9 cellular contexts compared by ENCODE assay signal in the genomic region with DNA sequence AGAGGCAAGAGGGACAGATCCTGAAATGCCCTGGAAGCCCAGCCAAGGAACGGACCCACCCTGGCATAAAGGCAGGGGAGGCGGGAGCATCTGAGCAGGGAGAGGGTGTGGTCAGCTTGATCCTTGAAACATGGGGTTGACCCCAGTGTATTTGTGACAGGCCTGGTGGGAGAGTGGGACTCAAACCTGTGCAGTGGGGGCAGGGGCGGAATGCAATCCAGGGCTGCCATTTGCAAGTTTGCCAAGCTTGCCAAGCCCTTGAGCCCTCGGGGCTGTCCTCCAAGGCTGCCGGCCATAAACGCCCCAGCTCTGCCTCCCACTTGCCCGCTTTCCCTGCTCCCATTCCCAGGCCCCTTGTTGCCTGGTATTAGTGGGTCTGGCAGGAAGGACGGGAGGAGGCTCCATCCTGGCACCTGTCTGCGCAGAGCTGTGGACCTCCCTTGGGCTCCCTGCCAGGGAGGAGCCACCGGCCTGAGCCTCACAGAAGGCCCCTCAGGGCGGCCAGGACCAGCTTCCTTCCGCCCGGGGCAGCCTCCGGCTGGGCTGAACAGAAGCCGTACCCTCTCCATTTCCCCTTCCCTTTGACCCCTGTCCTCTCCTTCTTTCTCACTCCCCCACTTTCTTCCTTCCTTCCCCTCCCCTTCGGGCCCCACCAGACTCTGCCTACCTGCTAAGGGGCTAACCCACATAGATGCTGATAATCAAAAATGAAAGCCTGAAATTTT. TPM values are rescaled to one million over a fixed set of nuclear protein-coding genes. Genes with fewer than 3 reads are reported as not detected.
DNase-seq lines count a peak whose midpoint lies in the region; ATAC-seq and TF ChIP-seq lines count a peak whose summit lies in the region.
"Had no signal": no experiment of that assay in that cellular context is flagged by ENCODE, and none has a peak within 500 bp of the region (broad histone marks: within the 10 kb centered on the region; RNA-seq: fewer than 3 reads in every experiment).

No MANE protein-coding gene starts in this region.

- H4K20me1 ChIP-seq in SK-N-SH (ENCODE audit: insufficient read depth) = no peaks in the 10 kb centered on the region

- no peaks in the 10 kb centered on the region for H3K36me3 ChIP-seq in SK-N-SH (replicated peaks in 1 of 2; ENCODE audit: control insufficient read depth in 1 of 2, insufficient read depth in 2 of 2, low read length in 1 of 2)

- peaks cover 2% of the 10 kb centered on the region; the same call in 1 of the 2 replicates for H3K79me2 ChIP-seq in SK-N-SH (ENCODE audit: insufficient read depth)

- no peaks in the 10 kb centered on the region for H3K27me3 Mint-ChIP-seq in central memory CD8-positive, alpha-beta T cell
- no peaks in the 10 kb centered on the region for H3K27me3 Mint-ChIP-seq in progenitor cell of endocrine pancreas

- no peak overlapping the region for H3K4me3 ChIP-seq in SK-N-SH (ENCODE audit: low read depth in 2 of 2, low read length in 1 of 2)

- WGBS in SK-N-SH (ENCODE audit: low lambda C conversion rate) = 84% methylated on average over 15 of the region's 16 CpGs

- H3F3A ChIP-seq in SK-N-SH (replicated peaks; ENCODE audit: insufficient read depth) = peaks cover 2% of the 10 kb centered on the region

- H3K9me3 Mint-ChIP-seq in central memory CD8-positive, alpha-beta T cell = no peaks in the 10 kb centered on the region
- H3K9me3 Mint-ChIP-seq in progenitor cell of endocrine pancreas (ENCODE audit: low read depth) = no peaks in the 10 kb centered on the region
- H3K9me3 Mint-ChIP-seq: WTC11 had no signal

- peaks cover 9 to 19% of the 10 kb centered on the region in 2 experiments; a peak in 3 of 4 replicates for H3K4me1 ChIP-seq in SK-N-SH (ENCODE audit: control insufficient read depth in 1 of 2, insufficient read depth in 2 of 2, low read depth in 1 of 2, low read length in 1 of 2)

- no peaks in the 10 kb centered on the region for H3K9me3 ChIP-seq in SK-N-SH

- TF ChIP-seq CTCF in SK-N-SH (IDR thresholded peaks at IDR 0.05) (no peak), progenitor cell of endocrine pancreas (IDR thresholded peaks at IDR 0.05; ENCODE audit: unreplicated experiment) (no peak)

- TF ChIP-seq RAD21 in SK-N-SH (IDR thresholded peaks at IDR 0.05; ENCODE audit: low read length) = no peak

- peaks cover 11% of the 10 kb centered on the region for H3K36me3 Mint-ChIP-seq in central memory CD8-positive, alpha-beta T cell (ENCODE audit: insufficient read depth)
- H3K36me3 Mint-ChIP-seq in progenitor cell of endocrine pancreas (ENCODE audit: insufficient read depth) = peaks cover 4% of the 10 kb centered on the region
- H3K36me3 Mint-ChIP-seq: WTC11 had no signal

- POLR2A ChIA-PET in SK-N-SH (lab: Yijun Ruan, JAX) = interaction anchor here (1.4 to 1.8 kb wide), 2 partner anchors 21 kb away, joined by 3 to 4 read pairs; a partner anchor contains a TSS

- peak overlapping the region; percentile 83 for H3K27ac Mint-ChIP-seq in central memory CD8-positive, alpha-beta T cell (ENCODE audit: low read depth)
- H3K27ac Mint-ChIP-seq in progenitor cell of endocrine pancreas = peak overlapping the region; percentile 52
- H3K27ac Mint-ChIP-seq: WTC11 had no signal

- CTCF ChIA-PET in SK-N-SH (lab: Yijun Ruan, JAX) = no interaction called here

- H3K9me2 ChIP-seq in SK-N-SH = no peaks in the 10 kb centered on the region

- H3K4me1 Mint-ChIP-seq in central memory CD8-positive, alpha-beta T cell = peaks cover 77% of the 10 kb centered on the region
- peaks cover 33% of the 10 kb centered on the region for H3K4me1 Mint-ChIP-seq in progenitor cell of endocrine pancreas (ENCODE audit: low read depth)

- no peak for ATAC-seq in SK-N-SH treated with all-trans-retinoic acid at 6 μM for 48 hours
- ATAC-seq in central memory CD8-positive, alpha-beta T cell (replicated peaks; ENCODE audit: extremely low read depth, poor library complexity, severe bottlenecking) = peak; percentile 17
- ATAC-seq in GM18502 (IDR thresholded peaks at IDR 0.05; ENCODE audit: poor library complexity, unreplicated experiment) = no peak
- ATAC-seq: WTC11 had no signal

- peak overlapping the region; percentile 63 for H3K4me3 Mint-ChIP-seq in central memory CD8-positive, alpha-beta T cell
- H3K4me3 Mint-ChIP-seq in progenitor cell of endocrine pancreas (ENCODE audit: low read depth) = no peak overlapping the region
- H3K4me3 Mint-ChIP-seq: WTC11 had no signal

- no peaks in the 10 kb centered on the region for H3K27me3 ChIP-seq in SK-N-SH (ENCODE audit: insufficient read depth)

- H3K4me2 ChIP-seq in SK-N-SH = no peak overlapping the region

- no peak for TF ChIP-seq EP300 in SK-N-SH (IDR thresholded peaks at IDR 0.05; ENCODE audit: borderline replicate concordance in 1 of 2, low read depth in 1 of 2, low read length in 1 of 2)

- no peak overlapping the region; a peak in 1 of 4 replicates for H3K27ac ChIP-seq in SK-N-SH (ENCODE audit: low read depth in 2 of 2, low read length in 1 of 2)

- H3K9ac ChIP-seq in SK-N-SH = no peak overlapping the region

- DNase-seq in SK-N-SH (peak; percentile 39), Kasumi-1 (lab: John Stamatoyannopoulos, UW) (peak; percentile 37 to 53), progenitor cell of endocrine pancreas (ENCODE audit: low spot score, unreplicated experiment) (no peak), medulla oblongata (ENCODE audit: extremely low spot score) (no peak)
- no peak for DNase-seq in central memory CD8-positive, alpha-beta T cell (ENCODE audit: low spot score in 2 of 2)
- no peak for DNase-seq in stimulated activated CD4-positive, alpha-beta T cell treated with anti-CD3 and anti-CD28 coated beads, Interleukin-1b, Interleukin-23, amount 100 ng/mL, for 48 hours

- no peak overlapping the region for H2AFZ ChIP-seq in SK-N-SH (ENCODE audit: low read depth)

TF ChIP-seq in SK-N-SH, 30 proteins besides CTCF, POLR2A, EP300 and RAD21:
- TF ChIP-seq RXRA (IDR thresholded peaks at IDR 0.05; ENCODE audit: borderline replicate concordance, low read depth) (no peak), MEF2A (IDR thresholded peaks at IDR 0.05; ENCODE audit: borderline replicate concordance, low read depth) (no peak), TEAD4 (IDR thresholded peaks at IDR 0.05; ENCODE audit: borderline replicate concordance, insufficient read depth) (no peak), YY1 (IDR thresholded peaks at IDR 0.05; ENCODE audit: low read depth) (no peak)
- TF ChIP-seq, protein P1, sequence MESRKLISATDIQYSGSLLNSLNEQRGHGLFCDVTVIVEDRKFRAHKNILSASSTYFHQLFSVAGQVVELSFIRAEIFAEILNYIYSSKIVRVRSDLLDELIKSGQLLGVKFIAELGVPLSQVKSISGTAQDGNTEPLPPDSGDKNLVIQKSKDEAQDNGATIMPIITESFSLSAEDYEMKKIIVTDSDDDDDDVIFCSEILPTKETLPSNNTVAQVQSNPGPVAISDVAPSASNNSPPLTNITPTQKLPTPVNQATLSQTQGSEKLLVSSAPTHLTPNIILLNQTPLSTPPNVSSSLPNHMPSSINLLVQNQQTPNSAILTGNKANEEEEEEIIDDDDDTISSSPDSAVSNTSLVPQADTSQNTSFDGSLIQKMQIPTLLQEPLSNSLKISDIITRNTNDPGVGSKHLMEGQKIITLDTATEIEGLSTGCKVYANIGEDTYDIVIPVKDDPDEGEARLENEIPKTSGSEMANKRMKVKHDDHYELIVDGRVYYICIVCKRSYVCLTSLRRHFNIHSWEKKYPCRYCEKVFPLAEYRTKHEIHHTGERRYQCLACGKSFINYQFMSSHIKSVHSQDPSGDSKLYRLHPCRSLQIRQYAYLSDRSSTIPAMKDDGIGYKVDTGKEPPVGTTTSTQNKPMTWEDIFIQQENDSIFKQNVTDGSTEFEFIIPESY (IDR thresholded peaks at IDR 0.05; ENCODE audit: borderline replicate concordance, low read depth) = no peak

TF ChIP-seq in SK-N-SH treated with all-trans-retinoic acid at 6 μM for 48 hours, 23 proteins besides CTCF, POLR2A, EP300 and RAD21 (continues in another document):
- TF ChIP-seq BACH2 (CRISPR knock-in tag; IDR thresholded peaks at IDR 0.05; ENCODE audit: borderline replicate concordance) (no peak), TOX (CRISPR knock-in tag; IDR thresholded peaks at IDR 0.05; ENCODE audit: borderline replicate concordance) (no peak), SNAI2 (CRISPR knock-in tag; IDR thresholded peaks at IDR 0.05) (no peak), ZFP30 (CRISPR knock-in tag; IDR thresholded peaks at IDR 0.05) (no peak), ZNF70 (CRISPR knock-in tag; IDR thresholded peaks at IDR 0.05) (no peak), ZNF565 (CRISPR knock-in tag; conservative IDR thresholded peaks at IDR 0.05; ENCODE audit: low read depth) (no peak), RARB (CRISPR knock-in tag; IDR thresholded peaks at IDR 0.05) (no peak), ZNF8 (CRISPR knock-in tag; IDR thresholded peaks at IDR 0.05) (no peak)
- TF ChIP-seq, protein P2, sequence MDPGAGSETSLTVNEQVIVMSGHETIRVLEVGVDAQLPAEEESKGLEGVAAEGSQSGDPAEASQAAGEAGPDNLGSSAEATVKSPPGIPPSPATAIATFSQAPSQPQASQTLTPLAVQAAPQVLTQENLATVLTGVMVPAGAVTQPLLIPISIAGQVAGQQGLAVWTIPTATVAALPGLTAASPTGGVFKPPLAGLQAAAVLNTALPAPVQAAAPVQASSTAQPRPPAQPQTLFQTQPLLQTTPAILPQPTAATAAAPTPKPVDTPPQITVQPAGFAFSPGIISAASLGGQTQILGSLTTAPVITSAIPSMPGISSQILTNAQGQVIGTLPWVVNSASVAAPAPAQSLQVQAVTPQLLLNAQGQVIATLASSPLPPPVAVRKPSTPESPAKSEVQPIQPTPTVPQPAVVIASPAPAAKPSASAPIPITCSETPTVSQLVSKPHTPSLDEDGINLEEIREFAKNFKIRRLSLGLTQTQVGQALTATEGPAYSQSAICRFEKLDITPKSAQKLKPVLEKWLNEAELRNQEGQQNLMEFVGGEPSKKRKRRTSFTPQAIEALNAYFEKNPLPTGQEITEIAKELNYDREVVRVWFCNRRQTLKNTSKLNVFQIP (CRISPR knock-in tag; IDR thresholded peaks at IDR 0.05; ENCODE audit: borderline replicate concordance, low read depth) = no peak

RNA-seq across cellular contexts. Expression of a gene that starts 0.7 kb away (rescaled TPM):
- polyA plus RNA-seq in SK-N-SH (2012; rRNA removed) = not detected in 2 replicates
- polyA plus RNA-seq in SK-N-SH (2012; cell fraction: cytosol; rRNA removed) = not detected in 2 replicates
- 0.25 TPM in 1 of 2 replicates, not detected in the other for polyA plus RNA-seq in SK-N-SH (2012; cell fraction: nucleus; rRNA removed)
- 1.3 and 3.5 TPM in 2 replicates for total RNA-seq in progenitor cell of endocrine pancreas
- total RNA-seq: WTC11 had no signal

RNA-seq across cellular contexts. Expression of a gene that starts 15.3 kb away (rescaled TPM):
- polyA plus RNA-seq in SK-N-SH (2012; rRNA removed) = 60.3 and 64.1 TPM in 2 replicates
- polyA plus RNA-seq in SK-N-SH (2012; cell fraction: cytosol; rRNA removed) = 76.3 and 97.1 TPM in 2 replicates
- polyA plus RNA-seq in SK-N-SH (2012; cell fraction: nucleus; rRNA removed) = 29.8 and 34.5 TPM in 2 replicates
- 64.9 and 69.3 TPM in 2 replicates for total RNA-seq in progenitor cell of endocrine pancreas

RNA-seq across cellular contexts. Expression of a gene that starts 21.6 kb away (rescaled TPM):
- 21.9 and 22.1 TPM in 2 replicates for polyA plus RNA-seq in SK-N-SH (2012; rRNA removed)
- polyA plus RNA-seq in SK-N-SH (2012; cell fraction: cytosol; rRNA removed) = 19.1 and 23.7 TPM in 2 replicates
- polyA plus RNA-seq in SK-N-SH (2012; cell fraction: nucleus; rRNA removed) = 11.5 and 13.3 TPM in 2 replicates
- 18.8 and 20.0 TPM in 2 replicates for total RNA-seq in progenitor cell of endocrine pancreas

RNA-seq across cellular contexts. Expression of a gene that starts 53.9 kb away (rescaled TPM):
- 247 and 416 TPM in 2 replicates for polyA plus RNA-seq in SK-N-SH (2012; rRNA removed)
- 294 and 306 TPM in 2 replicates for polyA plus RNA-seq in SK-N-SH (2012; cell fraction: cytosol; rRNA removed)
- 166 and 232 TPM in 2 replicates for polyA plus RNA-seq in SK-N-SH (2012; cell fraction: nucleus; rRNA removed)
- total RNA-seq in progenitor cell of endocrine pancreas = 223 and 225 TPM in 2 replicates

Comparison
In these comparisons a context has a peak if more than half of its experiments do, and no peak if none do; other contexts are left out.
1. DNase-seq: peak in SK-N-SH (single experiment) and Kasumi-1 (2 of 2); none in central memory CD8-positive, alpha-beta T cell (0 of 2), progenitor cell of endocrine pancreas (single experiment), stimulated activated CD4-positive, alpha-beta T cell treated with anti-CD3 and anti-CD28 coated beads, Interleukin-1b, Interleukin-23, amount 100 ng/mL, for 48 hours (single experiment) and medulla oblongata (single experiment).